25 cellular contexts compared by ENCODE assay signal in the genomic region with DNA sequence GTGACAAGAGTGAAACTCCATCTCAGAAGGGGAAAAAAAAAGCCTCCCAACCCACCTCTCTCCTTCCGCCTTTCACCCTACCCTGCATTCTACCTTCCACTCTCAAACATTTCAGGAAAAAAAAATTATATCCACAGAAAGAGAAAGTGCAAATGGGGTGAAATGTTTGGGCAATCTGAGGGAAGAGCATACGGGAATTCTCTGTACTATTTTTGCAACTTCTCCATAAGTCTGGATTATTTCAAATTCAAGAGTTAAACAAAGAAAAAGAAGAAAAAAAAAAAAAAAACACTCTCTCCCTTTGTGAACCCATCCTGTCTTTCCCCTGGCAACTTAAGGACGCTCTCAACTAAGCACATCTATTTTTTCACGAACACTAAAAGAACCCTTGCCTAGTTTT.
"Had no signal": no experiment of that assay in that cellular context is flagged by ENCODE, and none has a peak within 500 bp of the region (broad histone marks: within the 10 kb centered on the region; RNA-seq: fewer than 3 reads in every experiment).

No MANE protein-coding gene starts in this region.

- H3K9me3 ChIP-seq: left ventricle myocardium inferior, ovary had no signal

- H3K27me3 ChIP-seq: ovary had no signal

- H3K4me3 ChIP-seq: coronary artery, dorsolateral prefrontal cortex, left ventricle myocardium inferior, lung, ovary had no signal

- DNase-seq: activated CD4-positive, alpha-beta memory T cell treated with anti-CD3 and anti-CD28 coated beads, Interleukin-2, amount 10 ng/mL, durations not matched to agents 7 days and 5 days; activated CD4-positive, alpha-beta T cell treated with anti-CD3 and anti-CD28 coated beads for 1 hour; activated CD4-positive, alpha-beta T cell treated with anti-CD3 and anti-CD28 coated beads, Interleukin-2, amount 10 ng/mL, durations not matched to agents 7 days and 5 days; activated CD8-positive, alpha-beta memory T cell treated with anti-CD3 and anti-CD28 coated beads, Interleukin-2, amount 50 U/mL, for 48 hours; activated gamma-delta T cell treated with Interleukin-2 at 50 U/mL for 16 hours; activated naive CD4-positive, alpha-beta T cell treated with anti-CD3 and anti-CD28 coated beads, Interleukin-2, amount 50 U/mL, for 16 hours; activated T-cell treated with anti-CD3 and anti-CD28 coated beads, Interleukin-2, amount 50 U/mL, for 24 hours; amygdala; cerebellar nuclear complex; dorsolateral prefrontal cortex; effector memory CD8-positive, alpha-beta T cell; foreskin melanocyte; left ventricle myocardium inferior; ovary; retina; small intestine; stimulated activated CD4-positive, alpha-beta T cell treated with anti-CD3 and anti-CD28 coated beads, Interleukin-4, amount 100 ng/mL, for 24 hours; stimulated activated CD8-positive, alpha-beta memory T cell treated with anti-CD3 and anti-CD28 coated beads, Interleukin-4, amount 100 ng/mL, for 48 hours; stimulated activated naive CD8-positive, alpha-beta T cell treated with anti-CD3 and anti-CD28 coated beads, Interleukin-15, amount 100 ng/mL, for 72 hours; T-helper 2 cell; trophoblast cell had no signal

- ATAC-seq: effector memory CD8-positive, alpha-beta T cell; sciatic nerve; stimulated activated memory B cell treated with anti-CD40 and anti-IgM and Interleukin-4, amounts not matched to agents 10 μg/mL and 1 μg/mL and 100 μg/mL, for 72 hours; stimulated activated naive CD8-positive, alpha-beta T cell treated with anti-CD3 and anti-CD28 coated beads, Interleukin-15, amount 100 ng/mL, for 72 hours had no signal

- H3K36me3 ChIP-seq: left ventricle myocardium inferior, ovary had no signal

- H3K27ac ChIP-seq: dorsolateral prefrontal cortex, left ventricle myocardium inferior, ovary had no signal
